Comparison of ENCODE assay signal across 1 cellular context in genomic region chr2:102335871-102336366, GRCh38.
TF ChIP-seq lines count a peak whose summit lies in the region.

No MANE protein-coding gene starts in this region.

TF ChIP-seq in K562, 482 proteins besides CTCF, POLR2A, EP300 and RAD21 (continued from another document and continues in another):
- TF ChIP-seq RBM22 (IDR thresholded peaks at IDR 0.05; ENCODE audit: low read depth, low read length, poor library complexity, severe bottlenecking) = no peak
- no peak for TF ChIP-seq NFE2L1 (tag; IDR thresholded peaks at IDR 0.05; ENCODE audit: borderline replicate concordance, low read depth)
- peak; percentile 56; the same call in 1 of the 2 replicates for TF ChIP-seq BRD4 (IDR thresholded peaks at IDR 0.05)
- TF ChIP-seq, protein P1, sequence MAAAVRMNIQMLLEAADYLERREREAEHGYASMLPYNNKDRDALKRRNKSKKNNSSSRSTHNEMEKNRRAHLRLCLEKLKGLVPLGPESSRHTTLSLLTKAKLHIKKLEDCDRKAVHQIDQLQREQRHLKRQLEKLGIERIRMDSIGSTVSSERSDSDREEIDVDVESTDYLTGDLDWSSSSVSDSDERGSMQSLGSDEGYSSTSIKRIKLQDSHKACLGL (CRISPR knock-in tag; IDR thresholded peaks at IDR 0.05; ENCODE audit: borderline replicate concordance, poor library complexity, severe bottlenecking) = no peak
- peak; percentile 88 for TF ChIP-seq ETV1 (tag; conservative IDR thresholded peaks at IDR 0.05; ENCODE audit: low read depth)
- peak; percentile 52; the same call in 1 of the 2 replicates for TF ChIP-seq ZNF24 (IDR thresholded peaks at IDR 0.05)
- no peak for TF ChIP-seq E4F1 (CRISPR knock-in tag; IDR thresholded peaks at IDR 0.05; ENCODE audit: borderline replicate concordance)
- no peak for TF ChIP-seq SIRT6 (IDR thresholded peaks at IDR 0.05; ENCODE audit: low read depth, low read length)
- peak in 1 of 2 experiments; percentile 97; a peak in 3 of 4 replicates for TF ChIP-seq TBL1XR1 (IDR thresholded peaks at IDR 0.05; ENCODE audit: low read length in 2 of 2)
- TF ChIP-seq MEF2A (IDR thresholded peaks at IDR 0.05; ENCODE audit: control insufficient read depth, low read depth, low read length) = peak; percentile 59; the same call in 1 of the 2 replicates
- no peak for TF ChIP-seq ZNF384 (IDR thresholded peaks at IDR 0.05; ENCODE audit: low read depth, low read length)
- peak; percentile 96 for TF ChIP-seq KLF16 (IDR thresholded peaks at IDR 0.05)
- TF ChIP-seq HSF4 (CRISPR knock-in tag; IDR thresholded peaks at IDR 0.05; ENCODE audit: borderline replicate concordance) = no peak
- TF ChIP-seq MTA1 (IDR thresholded peaks at IDR 0.05; ENCODE audit: borderline replicate concordance) = peak; percentile 82
- TF ChIP-seq USF2 (CRISPR knock-in tag; IDR thresholded peaks at IDR 0.05) = no peak
- TF ChIP-seq TAF9B (IDR thresholded peaks at IDR 0.05; ENCODE audit: partially characterized antibody) = no peak
- TF ChIP-seq CBX1 (IDR thresholded peaks at IDR 0.05; ENCODE audit: low read depth) = peak; percentile 76; the same call in 1 of the 2 replicates
- TF ChIP-seq, protein P2, sequence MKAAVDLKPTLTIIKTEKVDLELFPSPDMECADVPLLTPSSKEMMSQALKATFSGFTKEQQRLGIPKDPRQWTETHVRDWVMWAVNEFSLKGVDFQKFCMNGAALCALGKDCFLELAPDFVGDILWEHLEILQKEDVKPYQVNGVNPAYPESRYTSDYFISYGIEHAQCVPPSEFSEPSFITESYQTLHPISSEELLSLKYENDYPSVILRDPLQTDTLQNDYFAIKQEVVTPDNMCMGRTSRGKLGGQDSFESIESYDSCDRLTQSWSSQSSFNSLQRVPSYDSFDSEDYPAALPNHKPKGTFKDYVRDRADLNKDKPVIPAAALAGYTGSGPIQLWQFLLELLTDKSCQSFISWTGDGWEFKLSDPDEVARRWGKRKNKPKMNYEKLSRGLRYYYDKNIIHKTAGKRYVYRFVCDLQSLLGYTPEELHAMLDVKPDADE (conservative IDR thresholded peaks at IDR 0.05; ENCODE audit: control insufficient read depth, low read depth, low read length) = no peak
- TF ChIP-seq SMARCA4 (IDR thresholded peaks at IDR 0.05) = peak; percentile 99
- peak; percentile 78; the same call in 1 of the 2 replicates for TF ChIP-seq THRB (CRISPR knock-in tag; conservative IDR thresholded peaks at IDR 0.05)
- no peak for TF ChIP-seq TBP (optimal IDR thresholded peaks at IDR 0.05; ENCODE audit: low read depth, low read length)
- TF ChIP-seq ID3 (CRISPR knock-in tag; IDR thresholded peaks at IDR 0.05) = no peak
- TF ChIP-seq ID3 (tag; IDR thresholded peaks at IDR 0.05) = no peak
- TF ChIP-seq GTF2E2 (tag; IDR thresholded peaks at IDR 0.05) = 0 out of 2 replicates have a peak, but pooled peaks have one; percentile 16
- no peak for TF ChIP-seq RNF219 (CRISPR knock-in tag; IDR thresholded peaks at IDR 0.05)
- no peak for TF ChIP-seq PCBP2 (IDR thresholded peaks at IDR 0.05; ENCODE audit: low read depth, low read length, poor library complexity, severe bottlenecking)
- TF ChIP-seq, protein P3, sequence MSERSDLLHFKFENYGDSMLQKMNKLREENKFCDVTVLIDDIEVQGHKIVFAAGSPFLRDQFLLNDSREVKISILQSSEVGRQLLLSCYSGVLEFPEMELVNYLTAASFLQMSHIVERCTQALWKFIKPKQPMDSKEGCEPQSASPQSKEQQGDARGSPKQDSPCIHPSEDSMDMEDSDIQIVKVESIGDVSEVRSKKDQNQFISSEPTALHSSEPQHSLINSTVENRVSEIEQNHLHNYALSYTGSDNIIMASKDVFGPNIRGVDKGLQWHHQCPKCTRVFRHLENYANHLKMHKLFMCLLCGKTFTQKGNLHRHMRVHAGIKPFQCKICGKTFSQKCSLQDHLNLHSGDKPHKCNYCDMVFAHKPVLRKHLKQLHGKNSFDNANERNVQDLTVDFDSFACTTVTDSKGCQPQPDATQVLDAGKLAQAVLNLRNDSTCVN (CRISPR knock-in tag; IDR thresholded peaks at IDR 0.05) = no peak
- TF ChIP-seq ZHX1 (conservative IDR thresholded peaks at IDR 0.05; ENCODE audit: low read length) = no peak
- TF ChIP-seq HMG20A (CRISPR knock-in tag; conservative IDR thresholded peaks at IDR 0.05) = no peak
- TF ChIP-seq ZNF507 (tag; conservative IDR thresholded peaks at IDR 0.05) = no peak
- no peak for TF ChIP-seq NELFE (IDR thresholded peaks at IDR 0.05; ENCODE audit: insufficient read depth, insufficient read length)
- no peak for TF ChIP-seq DDX20 (tag; IDR thresholded peaks at IDR 0.05; ENCODE audit: low read depth)
- TF ChIP-seq, protein P4, sequence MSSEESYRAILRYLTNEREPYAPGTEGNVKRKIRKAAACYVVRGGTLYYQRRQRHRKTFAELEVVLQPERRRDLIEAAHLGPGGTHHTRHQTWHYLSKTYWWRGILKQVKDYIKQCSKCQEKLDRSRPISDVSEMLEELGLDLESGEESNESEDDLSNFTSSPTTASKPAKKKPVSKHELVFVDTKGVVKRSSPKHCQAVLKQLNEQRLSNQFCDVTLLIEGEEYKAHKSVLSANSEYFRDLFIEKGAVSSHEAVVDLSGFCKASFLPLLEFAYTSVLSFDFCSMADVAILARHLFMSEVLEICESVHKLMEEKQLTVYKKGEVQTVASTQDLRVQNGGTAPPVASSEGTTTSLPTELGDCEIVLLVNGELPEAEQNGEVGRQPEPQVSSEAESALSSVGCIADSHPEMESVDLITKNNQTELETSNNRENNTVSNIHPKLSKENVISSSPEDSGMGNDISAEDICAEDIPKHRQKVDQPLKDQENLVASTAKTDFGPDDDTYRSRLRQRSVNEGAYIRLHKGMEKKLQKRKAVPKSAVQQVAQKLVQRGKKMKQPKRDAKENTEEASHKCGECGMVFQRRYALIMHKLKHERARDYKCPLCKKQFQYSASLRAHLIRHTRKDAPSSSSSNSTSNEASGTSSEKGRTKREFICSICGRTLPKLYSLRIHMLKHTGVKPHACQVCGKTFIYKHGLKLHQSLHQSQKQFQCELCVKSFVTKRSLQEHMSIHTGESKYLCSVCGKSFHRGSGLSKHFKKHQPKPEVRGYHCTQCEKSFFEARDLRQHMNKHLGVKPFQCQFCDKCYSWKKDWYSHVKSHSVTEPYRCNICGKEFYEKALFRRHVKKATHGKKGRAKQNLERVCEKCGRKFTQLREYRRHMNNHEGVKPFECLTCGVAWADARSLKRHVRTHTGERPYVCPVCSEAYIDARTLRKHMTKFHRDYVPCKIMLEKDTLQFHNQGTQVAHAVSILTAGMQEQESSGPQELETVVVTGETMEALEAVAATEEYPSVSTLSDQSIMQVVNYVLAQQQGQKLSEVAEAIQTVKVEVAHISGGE (CRISPR knock-in tag; IDR thresholded peaks at IDR 0.05) = peak in 1 of 3 experiments; percentile 79; a peak in 2 of 6 replicates
- TF ChIP-seq POLR2H (tag; IDR thresholded peaks at IDR 0.05; ENCODE audit: low read depth) = no peak
- no peak for TF ChIP-seq GTF2A2 (tag; IDR thresholded peaks at IDR 0.05)
- no peak for TF ChIP-seq TFAM (CRISPR knock-in tag; conservative IDR thresholded peaks at IDR 0.05)
- TF ChIP-seq SIN3B (IDR thresholded peaks at IDR 0.05; ENCODE audit: low read depth) = no peak
- TF ChIP-seq SMAD3 (CRISPR knock-in tag; conservative IDR thresholded peaks at IDR 0.05) = 0 out of 2 replicates have a peak, but pooled peaks have one; percentile 20
- peak; percentile 80 for TF ChIP-seq SMAD1 (IDR thresholded peaks at IDR 0.05; ENCODE audit: low read depth, low read length, partially characterized antibody)
- TF ChIP-seq SETDB1 (IDR thresholded peaks at IDR 0.05; ENCODE audit: low read length) = no peak
- TF ChIP-seq ARNT (IDR thresholded peaks at IDR 0.05) = peak; percentile 88 to 92
- TF ChIP-seq ZBED1 (IDR thresholded peaks at IDR 0.05) = peak; percentile 91; the same call in 1 of the 2 replicates
- no peak for TF ChIP-seq ZNF263 (CRISPR knock-in tag; IDR thresholded peaks at IDR 0.05; ENCODE audit: borderline replicate concordance)
- TF ChIP-seq, protein P5, sequence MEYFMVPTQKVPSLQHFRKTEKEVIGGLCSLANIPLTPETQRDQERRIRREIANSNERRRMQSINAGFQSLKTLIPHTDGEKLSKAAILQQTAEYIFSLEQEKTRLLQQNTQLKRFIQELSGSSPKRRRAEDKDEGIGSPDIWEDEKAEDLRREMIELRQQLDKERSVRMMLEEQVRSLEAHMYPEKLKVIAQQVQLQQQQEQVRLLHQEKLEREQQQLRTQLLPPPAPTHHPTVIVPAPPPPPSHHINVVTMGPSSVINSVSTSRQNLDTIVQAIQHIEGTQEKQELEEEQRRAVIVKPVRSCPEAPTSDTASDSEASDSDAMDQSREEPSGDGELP (CRISPR knock-in tag; IDR thresholded peaks at IDR 0.05; ENCODE audit: borderline replicate concordance) = no peak
- no peak for TF ChIP-seq RBM15 (IDR thresholded peaks at IDR 0.05; ENCODE audit: insufficient read depth, low read length)
- TF ChIP-seq XRCC4 (IDR thresholded peaks at IDR 0.05; ENCODE audit: extremely low read depth, insufficient read depth, insufficient read length) = no peak
